ENCODE assay signal across 21 cellular contexts in genomic region chr3:30711867-30712266, GRCh38.
DNase-seq lines count a peak whose midpoint lies in the region; ATAC-seq, FAIRE-seq and TF ChIP-seq lines count a peak whose summit lies in the region.
"Had no signal": no experiment of that assay in that cellular context is flagged by ENCODE, and none has a peak within 500 bp of the region (broad histone marks: within the 10 kb centered on the region; RNA-seq: fewer than 3 reads in every experiment).

No MANE protein-coding gene starts in this region.

- H3K4me3 ChIP-seq in IMR-90 (ENCODE audit: insufficient read depth, low read depth, low read length) (no peak overlapping the region), OCI-LY1 (ENCODE audit: low read depth, low read length, poor library complexity, severe bottlenecking) (no peak overlapping the region), K562 (no peak overlapping the region)
- H3K4me3 ChIP-seq: BLaER1, GM12878, GM23248 had no signal

- no peaks in the 10 kb centered on the region for H3K9me2 ChIP-seq in OCI-LY1 (ENCODE audit: low read depth, low read length)

- H3K56ac ChIP-seq in IMR-90 (ENCODE audit: extremely low read depth, insufficient read depth, low read length), result no peak overlapping the region

- H3K14ac ChIP-seq in IMR-90 (replicated peaks; ENCODE audit: low read depth, low read length), result no peak overlapping the region

- H3K27me3 ChIP-seq in IMR-90 (ENCODE audit: control insufficient read depth, insufficient read depth, low read length) (no peaks in the 10 kb centered on the region), OCI-LY1 (ENCODE audit: insufficient read depth, low read length) (no peaks in the 10 kb centered on the region), K562 (ENCODE audit: control insufficient read depth in 2 of 2, insufficient read depth in 2 of 2, low read length in 2 of 2) (no peaks in the 10 kb centered on the region)
- H3K27me3 ChIP-seq: BLaER1 had no signal

- no CpG with 5 or more reads among the region's 2 CpGs for WGBS in IMR-90 (ENCODE audit: extremely low coverage in 2 of 2, insufficient read length in 1 of 2), 2 experiments
- 0% methylated on average over 2 of the region's 2 CpGs for WGBS in K562 (ENCODE audit: insufficient coverage, low coverage, missing lambda C conversion rate)

- no peak overlapping the region for H2AK9ac ChIP-seq in IMR-90 (replicated peaks; ENCODE audit: low read depth, low read length, poor library complexity)

- dilution Hi-C loops in IMR-90 (cut with HindIII; ENCODE audit: low sequenced_read_pairs, unreplicated experiment), result no loop called here

- H3K23ac ChIP-seq in IMR-90 (ENCODE audit: low read depth, low read length), result no peak overlapping the region

- H3K9ac ChIP-seq in IMR-90 (ENCODE audit: low read depth, low read length) (no peak overlapping the region), OCI-LY1 (ENCODE audit: low read length) (no peak overlapping the region), K562 (ENCODE audit: insufficient read depth in 1 of 2, low read depth in 2 of 2, low read length in 2 of 2) (no peak overlapping the region)
- H3K9ac ChIP-seq: BLaER1, GM23248 had no signal

- H3K79me2 ChIP-seq in OCI-LY1 (ENCODE audit: insufficient read depth, low read length), result no peaks in the 10 kb centered on the region
- H3K79me2 ChIP-seq in K562 (ENCODE audit: control insufficient read depth, insufficient read depth, low read length), result no peaks in the 10 kb centered on the region

- H3K4me1 ChIP-seq in IMR-90 (ENCODE audit: control insufficient read depth, insufficient read depth, low read length) (peaks cover 2% of the 10 kb centered on the region), OCI-LY1 (ENCODE audit: insufficient read depth, low read length, severe bottlenecking) (peaks cover 22% of the 10 kb centered on the region), K562 (replicated peaks in 1 of 2; ENCODE audit: control insufficient read depth in 2 of 2, insufficient read depth in 2 of 2, low read length in 2 of 2) (no peaks in the 10 kb centered on the region)

- H3K9me3 ChIP-seq in IMR-90 (ENCODE audit: control insufficient read depth, insufficient read depth, low read length), result no peaks in the 10 kb centered on the region
- peaks cover 9% of the 10 kb centered on the region; the same call in 1 of the 2 replicates for H3K9me3 ChIP-seq in OCI-LY1 (ENCODE audit: low read length)
- H3K9me3 ChIP-seq in K562 (replicated peaks; ENCODE audit: control insufficient read depth, insufficient read depth, low read depth, low read length), result no peaks in the 10 kb centered on the region

- no peak overlapping the region for H2AFZ ChIP-seq in IMR-90 (replicated peaks; ENCODE audit: low read length, poor library complexity)
- H2AFZ ChIP-seq in OCI-LY1 (ENCODE audit: low read length), result peak overlapping the region; percentile 30; the same call in 1 of the 2 replicates
- H2AFZ ChIP-seq in K562 (ENCODE audit: low read depth, low read length), result no peak overlapping the region
- H2AFZ ChIP-seq: GM23248 had no signal

- no peak for TF ChIP-seq RAD21 in IMR-90 (IDR thresholded peaks at IDR 0.05; ENCODE audit: low read length)
- TF ChIP-seq RAD21 in K562 (CRISPR knock-in tag; conservative IDR thresholded peaks at IDR 0.05 in 1 of 2, IDR thresholded peaks at IDR 0.05 in 1 of 2), result no peak

- no peak overlapping the region for H2BK5ac ChIP-seq in IMR-90 (ENCODE audit: low read depth, low read length, poor library complexity, severe bottlenecking)

- H3K18ac ChIP-seq in IMR-90 (ENCODE audit: low read depth, low read length), result no peak overlapping the region

- no peak overlapping the region for H3K4ac ChIP-seq in IMR-90 (ENCODE audit: low read depth, low read length)

- no peaks in the 10 kb centered on the region for H3K79me1 ChIP-seq in IMR-90 (ENCODE audit: low read depth in 1 of 2, low read length in 2 of 2)

- TF ChIP-seq POLR2A in IMR-90 (IDR thresholded peaks at IDR 0.05; ENCODE audit: low read depth, low read length), result no peak
- TF ChIP-seq POLR2A in K562 (conservative IDR thresholded peaks at IDR 0.05), result no peak

- H2BK120ac ChIP-seq in IMR-90 (ENCODE audit: low read depth, low read length), result no peak overlapping the region

- TF ChIP-seq EP300 in K562 (IDR thresholded peaks at IDR 0.05; ENCODE audit: low read length), result no peak

- no peak overlapping the region for H3K4me2 ChIP-seq in IMR-90 (ENCODE audit: low read depth, low read length)
- no peak overlapping the region for H3K4me2 ChIP-seq in OCI-LY1 (ENCODE audit: low read length)
- no peak overlapping the region for H3K4me2 ChIP-seq in K562 (ENCODE audit: insufficient read depth, low read length)

- intact Hi-C loops in IMR-90 (cut with micrococcal nuclease), result no loop called here
- intact Hi-C loops in K562 (cut with micrococcal nuclease), result no loop called here

- H3K27ac ChIP-seq in IMR-90 (ENCODE audit: insufficient read depth, low read length) (no peak overlapping the region), OCI-LY1 (ENCODE audit: low read depth, low read length, poor library complexity, severe bottlenecking) (no peak overlapping the region), K562 (ENCODE audit: extremely low read depth, low read depth, low read length) (no peak overlapping the region)
- H3K27ac ChIP-seq: BLaER1, C4-2B, GM23248 had no signal

- H4K20me1 ChIP-seq in IMR-90 (ENCODE audit: insufficient read depth, low read length) (no peaks in the 10 kb centered on the region), OCI-LY1 (ENCODE audit: insufficient read depth, low read length) (no peaks in the 10 kb centered on the region), K562 (replicated peaks; ENCODE audit: control insufficient read depth, insufficient read depth, low read length) (no peaks in the 10 kb centered on the region)
- H4K20me1 ChIP-seq: BLaER1 had no signal

- POLR2A ChIA-PET in IMR-90 (lab: Charles Lee; ENCODE audit: unreplicated experiment), result no interaction called here
- POLR2A ChIA-PET in K562 (lab: Yijun Ruan, JAX), result no interaction called here

- H3K36me3 ChIP-seq in IMR-90 (ENCODE audit: control insufficient read depth, insufficient read depth, low read length) (no peaks in the 10 kb centered on the region), OCI-LY1 (ENCODE audit: insufficient read depth, low read length) (no peaks in the 10 kb centered on the region; the same call in 1 of the 2 replicates), K562 (ENCODE audit: control insufficient read depth, insufficient read depth, low read length) (no peaks in the 10 kb centered on the region)
- H3K36me3 ChIP-seq: BLaER1 had no signal

- no peaks in the 10 kb centered on the region for H3F3A ChIP-seq in OCI-LY1 (ENCODE audit: insufficient read depth, low read length)

- in situ Hi-C loops in IMR-90 (cut with MboI; ENCODE audit: low sequenced_read_pairs), result no loop called here
- in situ Hi-C loops in K562 (cut with MboI), result no loop called here

- H4K5ac ChIP-seq in IMR-90 (ENCODE audit: low read depth, low read length), result no peak overlapping the region

- H2BK20ac ChIP-seq in IMR-90 (ENCODE audit: low read depth, low read length), result no peak overlapping the region

- FAIRE-seq in K562 (lab: Jason Lieb, UNC) (no peak), RCC 7860 (lab: Jason Lieb, UNC) (no peak)
- FAIRE-seq: D721Med, GM12878, GM19239, H1 had no signal

- no peak overlapping the region for H2BK15ac ChIP-seq in IMR-90 (ENCODE audit: low read depth, low read length)

- BruUV-seq in IMR-90 (replicated peaks; lab: Mats Ljungman, UMichigan), result no TSS peak
- no TSS peak for BruUV-seq in K562 (replicated peaks; lab: Mats Ljungman, UMichigan)

- H4K8ac ChIP-seq in IMR-90 (ENCODE audit: low read depth in 2 of 2, low read length in 2 of 2), result no peak overlapping the region

- ATAC-seq in IMR-90 (ENCODE audit: low read depth) (no peak), K562 (no peak)
- ATAC-seq: GM12878 had no signal

- no peak for TF ChIP-seq CTCF in IMR-90 (conservative IDR thresholded peaks at IDR 0.05; ENCODE audit: low read depth, low read length)
- TF ChIP-seq CTCF in OCI-LY1 (IDR thresholded peaks at IDR 0.05; ENCODE audit: low read length), result no peak
- TF ChIP-seq CTCF in K562 (IDR thresholded peaks at IDR 0.05 in 2 of 3, conservative IDR thresholded peaks at IDR 0.05 in 1 of 3; ENCODE audit: insufficient read depth in 2 of 3, low read depth in 1 of 3, low read length in 3 of 3), result no peak

- CTCF ChIA-PET in IMR-90 (lab: Yijun Ruan, JAX) (no interaction called here), K562 (lab: Yijun Ruan, JAX; ENCODE audit: low intra/inter-chr PET ratio) (no interaction called here)

- no peak overlapping the region for H2AK5ac ChIP-seq in IMR-90 (ENCODE audit: low read depth, low read length)

- H4K91ac ChIP-seq in IMR-90 (ENCODE audit: insufficient read depth, low read depth, low read length), result no peak overlapping the region

- DNase-seq in IMR-90 (no peak), K562 (ENCODE audit: extremely low read depth in 1 of 4, low spot score in 3 of 4) (no peak), RCC 7860 (ENCODE audit: low spot score) (no peak), NOMO-1 treated with dmso at 0.1 percent for 144 hours (lab: John Stamatoyannopoulos, UW; ENCODE audit: unreplicated experiment) (no peak), T1000 (lab: John Stamatoyannopoulos, UW) (no peak)
- DNase-seq: CD4-positive, CD25-positive, alpha-beta regulatory T cell; CD8-positive, alpha-beta memory T cell; DMS 273 treated with DMSO at 0.1 percent for 48 hours; DMS79; EL; GDM1; GM23248; H7; HCEC 1CT had no signal

- H3K9me1 ChIP-seq in IMR-90 (ENCODE audit: insufficient read depth, low read length), result no peaks in the 10 kb centered on the region
- no peaks in the 10 kb centered on the region for H3K9me1 ChIP-seq in K562 (ENCODE audit: control insufficient read depth, insufficient read depth, low read length)

TF ChIP-seq in IMR-90, 13 proteins besides CTCF, POLR2A, EP300 and RAD21:
- TF ChIP-seq MXI1 (IDR thresholded peaks at IDR 0.05; ENCODE audit: borderline replicate concordance, low read depth, low read length) (no peak), MAFK (IDR thresholded peaks at IDR 0.05; ENCODE audit: low read depth, low read length) (peak; percentile 89)

TF ChIP-seq in K562, 482 proteins besides CTCF, POLR2A, EP300 and RAD21 (continues in another document):
- no peak for TF ChIP-seq RBBP5 (IDR thresholded peaks at IDR 0.05; ENCODE audit: borderline replicate concordance, insufficient read depth, low read length, poor library complexity, severe bottlenecking)
- TF ChIP-seq MAFK (IDR thresholded peaks at IDR 0.05; ENCODE audit: low read length), result peak; percentile 15; the same call in 1 of the 2 replicates
- TF ChIP-seq E2F5 (CRISPR knock-in tag; IDR thresholded peaks at IDR 0.05), result no peak
- no peak for TF ChIP-seq ZBED1 (IDR thresholded peaks at IDR 0.05)
